In genomic region chr19:48248081-48248833, GRCh38 we compare ENCODE assay signal across 14 cellular contexts. TPM values are rescaled to one million over a fixed set of nuclear protein-coding genes. Genes with fewer than 3 reads are reported as not detected.
DNase-seq lines count a peak whose midpoint lies in the region; ATAC-seq, FAIRE-seq and TF ChIP-seq lines count a peak whose summit lies in the region.
"Had no signal": no experiment of that assay in that cellular context is flagged by ENCODE, and none has a peak within 500 bp of the region (broad histone marks: within the 10 kb centered on the region; RNA-seq: fewer than 3 reads in every experiment).

No MANE protein-coding gene starts in this region.

- H3K4me3 Mint-ChIP-seq in activated naive CD8-positive, alpha-beta T cell treated with anti-CD3 and anti-CD28 coated beads, Interleukin-2, amount 50 U/mL, for 24 hours: peak overlapping the region; percentile 91

- H3K4me1 Mint-ChIP-seq in activated naive CD8-positive, alpha-beta T cell treated with anti-CD3 and anti-CD28 coated beads, Interleukin-2, amount 50 U/mL, for 24 hours: peaks cover 78% of the 10 kb centered on the region

- no peaks in the 10 kb centered on the region for H3K9me3 Mint-ChIP-seq in activated naive CD8-positive, alpha-beta T cell treated with anti-CD3 and anti-CD28 coated beads, Interleukin-2, amount 50 U/mL, for 24 hours

- no peaks in the 10 kb centered on the region for H3K27me3 Mint-ChIP-seq in activated naive CD8-positive, alpha-beta T cell treated with anti-CD3 and anti-CD28 coated beads, Interleukin-2, amount 50 U/mL, for 24 hours

- H3K27ac Mint-ChIP-seq in activated naive CD8-positive, alpha-beta T cell treated with anti-CD3 and anti-CD28 coated beads, Interleukin-2, amount 50 U/mL, for 24 hours: peak overlapping the region; percentile 98

- TF ChIP-seq POLR2A in GM12892 (IDR thresholded peaks at IDR 0.05; ENCODE audit: low read depth, low read length): no peak

- DNase-seq in SIG-M5 treated with dmso at 0.1 percent for 504 hours (lab: John Stamatoyannopoulos, UW; ENCODE audit: unreplicated experiment): peak; percentile 17
- DNase-seq in SIG-M5 (lab: John Stamatoyannopoulos, UW): no peak
- DNase-seq in GM12892 (ENCODE audit: insufficient read length): no peak
- no peak for DNase-seq in activated naive CD8-positive, alpha-beta T cell treated with anti-CD3 and anti-CD28 coated beads, Interleukin-2, amount 50 U/mL, for 24 hours
- DNase-seq in omental fat pad (ENCODE audit: low spot score): no peak
- no peak for DNase-seq in NCI-H2081 treated with DMSO at 0.1 percent for 48 hours (lab: John Stamatoyannopoulos, UW)
- DNase-seq: 8988T; activated CD8-positive, alpha-beta memory T cell treated with anti-CD3 and anti-CD28 coated beads, Interleukin-2, amount 50 U/mL, for 48 hours; islet precursor cell; NCI-H1694 had no signal

- peaks cover 43% of the 10 kb centered on the region for H3K36me3 Mint-ChIP-seq in activated naive CD8-positive, alpha-beta T cell treated with anti-CD3 and anti-CD28 coated beads, Interleukin-2, amount 50 U/mL, for 24 hours (ENCODE audit: low read depth)

- peak; percentile 43 for ATAC-seq in activated naive CD8-positive, alpha-beta T cell treated with anti-CD3 and anti-CD28 coated beads, Interleukin-2, amount 50 U/mL, for 24 hours
- ATAC-seq in omental fat pad (ENCODE audit: low FRiP score): no peak
- no peak for ATAC-seq in GM19035 (IDR thresholded peaks at IDR 0.05; ENCODE audit: unreplicated experiment)

- peak overlapping the region; percentile 10 to 33 (median 24) for H3K4me3 ChIP-seq in skin epidermis
- H3K4me3 ChIP-seq: cardiac muscle cell had no signal

- FAIRE-seq in GM12892 (lab: Jason Lieb, UNC): peak; percentile 5

- TF ChIP-seq CTCF in omental fat pad (IDR thresholded peaks at IDR 0.05): no peak

- H3K27ac ChIP-seq in skin epidermis: peak overlapping the region in 12 of 21 experiments; percentile 78 to 97 (median 86)
- H3K27ac ChIP-seq: cardiac muscle cell had no signal

RNA-seq across cellular contexts. Expression of gene CARD8, which starts 7.5 kb away (rescaled TPM):
- 49.8 TPM for polyA plus RNA-seq in GM12892 (2012; ENCODE audit: missing spikeins)
- total RNA-seq in omental fat pad: 100 to 1,000 TPM in 1 of 4 donors, 10 to 100 TPM in 3; 28.3 to 144 (median 46.6) TPM

RNA-seq across cellular contexts. Expression of gene ZNF114, which starts 21.6 kb away (rescaled TPM):
- polyA plus RNA-seq in GM12892 (2012; ENCODE audit: missing spikeins): 0.23 TPM
- total RNA-seq in omental fat pad: under 1 TPM in 1 of 4 donors, not detected in 3; 0.47 TPM
- total RNA-seq: T-helper 1 cell treated with Interleukin-12 subunit alpha and Interleukin-12 subunit beta and Interleukin-4 antibody, amounts not matched to agents 30 ng/mL and 1 ng/mL, for 36 hours had no signal
